8 cellular contexts compared by ENCODE assay signal in genomic region chr1:11982010-11982392, GRCh38. TPM values are rescaled to one million over a fixed set of nuclear protein-coding genes. Genes with fewer than 3 reads are reported as not detected.
DNase-seq lines count a peak whose midpoint lies in the region; ATAC-seq and TF ChIP-seq lines count a peak whose summit lies in the region.

No MANE protein-coding gene starts in this region.

- H3K36me3 Mint-ChIP-seq in activated T-cell treated with anti-CD3 and anti-CD28 coated beads, Interleukin-2, amount 50 U/mL, for 4 hours (ENCODE audit: insufficient read depth), result peaks cover 30% of the 10 kb centered on the region

- H3K27me3 ChIP-seq in PC-3 (ENCODE audit: low read length), result no peaks in the 10 kb centered on the region
- no peaks in the 10 kb centered on the region for H3K27me3 ChIP-seq in esophagus muscularis mucosa
- H3K27me3 ChIP-seq in smooth muscle cell (ENCODE audit: low read depth), result no peaks in the 10 kb centered on the region

- no peak for ATAC-seq in activated T-cell treated with anti-CD3 and anti-CD28 coated beads, Interleukin-2, amount 50 U/mL, for 4 hours
- ATAC-seq in PC-3, result peak; percentile 8; the same call in 1 of the 2 replicates
- ATAC-seq in HG03342 (IDR thresholded peaks at IDR 0.05; ENCODE audit: unreplicated experiment), result no peak

- peak overlapping the region; percentile 81 for H3K27ac ChIP-seq in PC-3 (ENCODE audit: low read length)
- peak overlapping the region; percentile 95 to 99 (median 97) for H3K27ac ChIP-seq in esophagus muscularis mucosa (replicated peaks in 1 of 4)
- H3K27ac ChIP-seq in smooth muscle cell (ENCODE audit: low read depth), result no peak overlapping the region

- H3K9me3 ChIP-seq in PC-3 (ENCODE audit: low read length) (no peaks in the 10 kb centered on the region), esophagus muscularis mucosa (no peaks in the 10 kb centered on the region), smooth muscle cell (replicated peaks; ENCODE audit: low read depth) (no peaks in the 10 kb centered on the region)

- intact Hi-C loops in PC-3 (cut with micrococcal nuclease), result loop anchor here (5.0 kb wide), 1 partner anchor 75 kb away; no protein-coding TSS in a partner anchor
- intact Hi-C loops in esophagus muscularis mucosa (cut with DNase I), result no loop called here

- TF ChIP-seq CTCF in PC-3 (conservative IDR thresholded peaks at IDR 0.05; ENCODE audit: low read depth, low read length) (peak; percentile 59), esophagus muscularis mucosa (IDR thresholded peaks at IDR 0.05) (peak in 1 of 3 experiments; percentile 17), smooth muscle cell (IDR thresholded peaks at IDR 0.05; ENCODE audit: borderline replicate concordance, insufficient read depth, poor library complexity, severe bottlenecking) (peak; percentile 13)

- no peaks in the 10 kb centered on the region for H3K9me2 ChIP-seq in PC-3 (replicated peaks; ENCODE audit: low read length)

- CTCF ChIA-PET in PC-3 (lab: Charles Lee), result interaction anchor here (0.6 to 1.0 kb wide), 3 partner anchors 9 to 143 kb away, joined by 3 to 5 read pairs (median 4); no protein-coding TSS in a partner anchor

- peak overlapping the region; percentile 89 for H3K4me3 Mint-ChIP-seq in activated T-cell treated with anti-CD3 and anti-CD28 coated beads, Interleukin-2, amount 50 U/mL, for 4 hours

- peak overlapping the region; percentile 94 for H3K9ac ChIP-seq in PC-3 (ENCODE audit: low read length)
- no peak overlapping the region for H3K9ac ChIP-seq in smooth muscle cell (ENCODE audit: low read depth)

- H3K79me2 ChIP-seq in PC-3 (ENCODE audit: low read length), result peaks cover 66% of the 10 kb centered on the region
- peaks cover 46% of the 10 kb centered on the region for H3K79me2 ChIP-seq in smooth muscle cell (ENCODE audit: low read depth)

- H3K4me1 ChIP-seq in PC-3 (ENCODE audit: insufficient read depth, low read length) (peaks cover 28% of the 10 kb centered on the region), esophagus muscularis mucosa (peaks cover 58 to 84% (median 72%) of the 10 kb centered on the region in 4 donors), smooth muscle cell (ENCODE audit: low read depth) (peaks cover 5% of the 10 kb centered on the region)

- peaks cover 40% of the 10 kb centered on the region for H3K4me1 Mint-ChIP-seq in activated T-cell treated with anti-CD3 and anti-CD28 coated beads, Interleukin-2, amount 50 U/mL, for 4 hours (ENCODE audit: low read depth)

- 88% methylated on average over 3 of the region's 3 CpGs for WGBS in esophagus muscularis mucosa
- 95% methylated on average over 3 of the region's 3 CpGs for WGBS in smooth muscle cell (ENCODE audit: low lambda C conversion rate)

- H3K9me3 Mint-ChIP-seq in activated T-cell treated with anti-CD3 and anti-CD28 coated beads, Interleukin-2, amount 50 U/mL, for 4 hours, result no peaks in the 10 kb centered on the region

- no TSS peak for BruUV-seq in PC-3 (replicated peaks; lab: Mats Ljungman, UMichigan)

- POLR2A ChIA-PET in PC-3 (lab: Charles Lee; ENCODE audit: unreplicated experiment), result interaction anchor here (0.5 to 1.9 kb wide), 3 partner anchors 72 to 175 kb away, joined by 4 to 18 read pairs (median 9); no protein-coding TSS in a partner anchor

- H3K4me2 ChIP-seq in PC-3 (ENCODE audit: low read length) (peak overlapping the region; percentile 86), smooth muscle cell (no peak overlapping the region)

- H3K4me3 ChIP-seq in PC-3 (ENCODE audit: low read length), result peak overlapping the region; percentile 81
- no peak overlapping the region for H3K4me3 ChIP-seq in esophagus muscularis mucosa
- no peak overlapping the region for H3K4me3 ChIP-seq in smooth muscle cell

- H3K27me3 Mint-ChIP-seq in activated T-cell treated with anti-CD3 and anti-CD28 coated beads, Interleukin-2, amount 50 U/mL, for 4 hours (ENCODE audit: low read depth), result no peaks in the 10 kb centered on the region

- H3K36me3 ChIP-seq in PC-3 (ENCODE audit: low read depth, low read length) (peaks cover 39% of the 10 kb centered on the region), esophagus muscularis mucosa (peaks cover 11 to 54% (median 48%) of the 10 kb centered on the region in 4 donors), smooth muscle cell (ENCODE audit: low read depth) (no peaks in the 10 kb centered on the region)

- DNase-seq in activated T-cell treated with anti-CD3 and anti-CD28 coated beads, Interleukin-2, amount 50 U/mL, for 4 hours, result no peak
- no peak for DNase-seq in activated T-cell treated with anti-CD3 and anti-CD28 coated beads, Interleukin-2, amount 50 U/mL, for 1 hour
- DNase-seq in PC-3, result no peak
- DNase-seq in esophagus muscularis mucosa (ENCODE audit: extremely low spot score), result no peak
- DNase-seq in smooth muscle cell (lab: John Stamatoyannopoulos, UW; ENCODE audit: unreplicated experiment), result no peak
- DNase-seq in GF-D8 (lab: John Stamatoyannopoulos, UW), result no peak
- DNase-seq in stimulated activated CD8-positive, alpha-beta memory T cell treated with anti-CD3 and anti-CD28 coated beads, Interleukin-4, amount 100 ng/mL, for 48 hours, result no peak

- H2AFZ ChIP-seq in PC-3 (ENCODE audit: low read length) (no peak overlapping the region), smooth muscle cell (ENCODE audit: low read depth) (no peak overlapping the region)

- no peak for TF ChIP-seq EP300 in esophagus muscularis mucosa (IDR thresholded peaks at IDR 0.05)

- no peak for TF ChIP-seq POLR2A in esophagus muscularis mucosa (IDR thresholded peaks at IDR 0.05; ENCODE audit: low read depth)

- no peaks in the 10 kb centered on the region for H3F3A ChIP-seq in PC-3 (ENCODE audit: low read length, unreplicated experiment)
- H3F3A ChIP-seq in smooth muscle cell (ENCODE audit: low read depth), result peaks cover 18% of the 10 kb centered on the region

- H4K20me1 ChIP-seq in PC-3 (ENCODE audit: low read length) (peaks cover 18% of the 10 kb centered on the region; the same call in 1 of the 2 replicates), smooth muscle cell (ENCODE audit: low read depth) (peaks cover 48% of the 10 kb centered on the region)

RNA-seq across cellular contexts. Expression of gene MFN2, which starts 1.8 kb away (rescaled TPM):
- total RNA-seq in activated T-cell treated with anti-CD3 and anti-CD28 coated beads, Interleukin-2, amount 50 U/mL, for 4 hours, result 100 to 1,000 TPM in 1 of 3 donors, 10 to 100 TPM in 2; 96.2 to 105 (median 96.7) TPM
- total RNA-seq in PC-3 (2014; rRNA removed) (97.8 and 101 TPM in 2 replicates), esophagus muscularis mucosa (100 to 1,000 TPM; 166 to 242 (median 191) TPM), smooth muscle cell (30.0 and 34.2 TPM in 2 replicates)
- 39.7 and 42.8 TPM in 2 replicates for polyA plus RNA-seq in smooth muscle cell

RNA-seq across cellular contexts. Expression of gene MIIP, which starts 37.3 kb away (rescaled TPM):
- total RNA-seq in activated T-cell treated with anti-CD3 and anti-CD28 coated beads, Interleukin-2, amount 50 U/mL, for 4 hours, result 10 to 100 TPM; 51.9 to 58.3 (median 53.2) TPM
- total RNA-seq in PC-3 (2014; rRNA removed), result 53.5 and 74.9 TPM in 2 replicates
- 10 to 100 TPM; 30.7 to 52.3 (median 39.8) TPM for total RNA-seq in esophagus muscularis mucosa
- total RNA-seq in smooth muscle cell, result 18.9 and 24.0 TPM in 2 replicates
- 63.3 and 66.5 TPM in 2 replicates for polyA plus RNA-seq in smooth muscle cell

RNA-seq across cellular contexts. Expression of gene PLOD1, which starts 47.5 kb away (rescaled TPM):
- total RNA-seq in activated T-cell treated with anti-CD3 and anti-CD28 coated beads, Interleukin-2, amount 50 U/mL, for 4 hours, result 10 to 100 TPM; 11.8 to 20.4 (median 16.1) TPM
- total RNA-seq in PC-3 (2014; rRNA removed) (179 and 216 TPM in 2 replicates), esophagus muscularis mucosa (100 to 1,000 TPM in 1 of 4 donors, 10 to 100 TPM in 3; 67.5 to 111 (median 75.0) TPM), smooth muscle cell (292 and 362 TPM in 2 replicates)
- 425 and 559 TPM in 2 replicates for polyA plus RNA-seq in smooth muscle cell

RNA-seq across cellular contexts. Expression of gene KIAA2013, which starts 55.8 kb away (rescaled TPM):
- 10 to 100 TPM; 31.4 to 39.3 (median 35.0) TPM for total RNA-seq in activated T-cell treated with anti-CD3 and anti-CD28 coated beads, Interleukin-2, amount 50 U/mL, for 4 hours
- total RNA-seq in PC-3 (2014; rRNA removed), result 78.1 and 89.2 TPM in 2 replicates
- total RNA-seq in esophagus muscularis mucosa, result 100 to 1,000 TPM in 2 of 4 donors, 10 to 100 TPM in 2; 77.7 to 145 (median 104) TPM
- total RNA-seq in smooth muscle cell, result 41.0 and 41.3 TPM in 2 replicates
- 70.9 and 71.6 TPM in 2 replicates for polyA plus RNA-seq in smooth muscle cell
